18 cellular contexts compared by ENCODE assay signal in genomic region chr1:186745531-186746146, GRCh38.
DNase-seq lines count a peak whose midpoint lies in the region; ATAC-seq, FAIRE-seq and TF ChIP-seq lines count a peak whose summit lies in the region.
"Had no signal": no experiment of that assay in that cellular context is flagged by ENCODE, and none has a peak within 500 bp of the region (broad histone marks: within the 10 kb centered on the region; RNA-seq: fewer than 3 reads in every experiment).

No MANE protein-coding gene starts in this region.

- in situ Hi-C loops in Caki2 (cut with HindIII; ENCODE audit: low pct_unique_long_range_greater_than_20kb, low sequenced_read_pairs) (no loop called here), K562 (cut with MboI) (no loop called here)

- no peak for TF ChIP-seq EP300 in K562 (IDR thresholded peaks at IDR 0.05; ENCODE audit: low read length)

- no peaks in the 10 kb centered on the region; the same call in 1 of the 2 replicates for H3K9me3 ChIP-seq in K562 (replicated peaks; ENCODE audit: control insufficient read depth, insufficient read depth, low read depth, low read length)
- peaks cover 6% of the 10 kb centered on the region for H3K9me3 ChIP-seq in trophoblast cell (ENCODE audit: insufficient read depth, low read depth, low read length)

- POLR2A ChIA-PET in K562 (lab: Yijun Ruan, JAX): no interaction called here

- WGBS in K562 (ENCODE audit: insufficient coverage, low coverage, missing lambda C conversion rate): 2% methylated on average over 4 of the region's 4 CpGs
- WGBS in trophoblast cell (ENCODE audit: extremely low coverage, insufficient coverage, insufficient read length): no CpG with 5 or more reads among the region's 4 CpGs

- no peak for TF ChIP-seq CTCF in K562 (IDR thresholded peaks at IDR 0.05 in 2 of 3, conservative IDR thresholded peaks at IDR 0.05 in 1 of 3; ENCODE audit: insufficient read depth in 2 of 3, low read depth in 1 of 3, low read length in 3 of 3)
- TF ChIP-seq CTCF in mesothelial cell of epicardium (IDR thresholded peaks at IDR 0.05; ENCODE audit: unreplicated experiment): no peak
- no peak for TF ChIP-seq CTCF in chondrocyte (IDR thresholded peaks at IDR 0.05)

- no peak for ATAC-seq in K562
- no peak for ATAC-seq in stimulated activated memory B cell treated with anti-CD40 and anti-IgM and Interleukin-4, amounts not matched to agents 10 μg/mL and 1 μg/mL and 100 μg/mL, for 72 hours

- H3K4me3 ChIP-seq in K562 (no peak overlapping the region), trophoblast cell (ENCODE audit: low read depth, low read length) (no peak overlapping the region)

- H3K9me3 Mint-ChIP-seq in mesothelial cell of epicardium (peaks cover 15% of the 10 kb centered on the region), chondrocyte (ENCODE audit: low read depth) (no peaks in the 10 kb centered on the region)
- H3K9me3 Mint-ChIP-seq in stimulated activated memory B cell treated with anti-CD40 and anti-IgM and Interleukin-4, amounts not matched to agents 10 μg/mL and 1 μg/mL and 100 μg/mL, for 72 hours: peaks cover 9% of the 10 kb centered on the region

- H3K14ac ChIP-seq in trophoblast cell (ENCODE audit: low read length): no peak overlapping the region

- peaks cover 14% of the 10 kb centered on the region for H3K4me1 Mint-ChIP-seq in mesothelial cell of epicardium
- no peaks in the 10 kb centered on the region for H3K4me1 Mint-ChIP-seq in chondrocyte (ENCODE audit: low read depth)
- H3K4me1 Mint-ChIP-seq in stimulated activated memory B cell treated with anti-CD40 and anti-IgM and Interleukin-4, amounts not matched to agents 10 μg/mL and 1 μg/mL and 100 μg/mL, for 72 hours: no peaks in the 10 kb centered on the region
- H3K4me1 Mint-ChIP-seq: CD8-positive, alpha-beta memory T cell had no signal

- DNase-seq in Caki2 (ENCODE audit: low read depth) (peak; percentile 46), NCI-H1105 (lab: John Stamatoyannopoulos, UW) (peak; percentile 79), K562 (ENCODE audit: extremely low read depth in 1 of 4, low spot score in 3 of 4) (no peak), mesothelial cell of epicardium (ENCODE audit: low spot score in 2 of 2, unreplicated experiment in 2 of 2) (no peak), chondrocyte (ENCODE audit: low spot score) (no peak), trophoblast cell (no peak)
- DNase-seq: ACHN; C1 segment of cervical spinal cord; CD8-positive, alpha-beta memory T cell; DMS79 treated with DMSO at 0.1 percent for 48 hours; NCI-H1436; NCI-H1930; NCI-H510A; NCI-H748 treated with DMSO at 0.1 percent for 48 hours; OCI-M1 had no signal

- H4K8ac ChIP-seq in trophoblast cell (ENCODE audit: low read depth, low read length): no peak overlapping the region

- TF ChIP-seq POLR2A in K562 (conservative IDR thresholded peaks at IDR 0.05): no peak

- H3K27me3 Mint-ChIP-seq in mesothelial cell of epicardium (ENCODE audit: low read depth): peaks cover 5% of the 10 kb centered on the region
- H3K27me3 Mint-ChIP-seq in chondrocyte (ENCODE audit: low read depth): peaks cover 8% of the 10 kb centered on the region
- no peaks in the 10 kb centered on the region for H3K27me3 Mint-ChIP-seq in stimulated activated memory B cell treated with anti-CD40 and anti-IgM and Interleukin-4, amounts not matched to agents 10 μg/mL and 1 μg/mL and 100 μg/mL, for 72 hours
- H3K27me3 Mint-ChIP-seq: CD8-positive, alpha-beta memory T cell had no signal

- no peaks in the 10 kb centered on the region for H3K27me3 ChIP-seq in K562 (ENCODE audit: control insufficient read depth in 2 of 2, insufficient read depth in 2 of 2, low read length in 2 of 2)
- H3K27me3 ChIP-seq in trophoblast cell (ENCODE audit: insufficient read depth, low read length): no peaks in the 10 kb centered on the region

- no peak overlapping the region for H3K4ac ChIP-seq in trophoblast cell (ENCODE audit: low read depth, low read length)

- H2BK5ac ChIP-seq in trophoblast cell (ENCODE audit: low read depth, low read length, poor library complexity): no peak overlapping the region

- no peak overlapping the region for H2BK12ac ChIP-seq in trophoblast cell (ENCODE audit: low read length)

- H3K4me3 Mint-ChIP-seq in mesothelial cell of epicardium: no peak overlapping the region
- H3K4me3 Mint-ChIP-seq in chondrocyte (ENCODE audit: unreplicated experiment): no peak overlapping the region
- no peak overlapping the region for H3K4me3 Mint-ChIP-seq in stimulated activated memory B cell treated with anti-CD40 and anti-IgM and Interleukin-4, amounts not matched to agents 10 μg/mL and 1 μg/mL and 100 μg/mL, for 72 hours
- H3K4me3 Mint-ChIP-seq: CD8-positive, alpha-beta memory T cell had no signal

- no peak overlapping the region for H2AFZ ChIP-seq in K562 (ENCODE audit: low read depth, low read length)
- H2AFZ ChIP-seq in trophoblast cell (ENCODE audit: insufficient read depth, low read length, poor library complexity): no peak overlapping the region

- intact Hi-C loops in K562 (cut with micrococcal nuclease): no loop called here

- no peak overlapping the region for H3K4me2 ChIP-seq in K562 (ENCODE audit: insufficient read depth, low read length)
- H3K4me2 ChIP-seq in trophoblast cell (ENCODE audit: low read length): no peak overlapping the region

- H3K79me1 ChIP-seq in trophoblast cell (ENCODE audit: low read length): no peaks in the 10 kb centered on the region

- FAIRE-seq in K562 (lab: Jason Lieb, UNC): no peak
- FAIRE-seq: H1 had no signal

- no peak overlapping the region for H3K23ac ChIP-seq in trophoblast cell (ENCODE audit: low read length)

- no peak for TF ChIP-seq RAD21 in K562 (CRISPR knock-in tag; conservative IDR thresholded peaks at IDR 0.05 in 1 of 2, IDR thresholded peaks at IDR 0.05 in 1 of 2)

- H4K20me1 ChIP-seq in K562 (replicated peaks; ENCODE audit: control insufficient read depth, insufficient read depth, low read length): no peaks in the 10 kb centered on the region

- BruUV-seq in K562 (replicated peaks; lab: Mats Ljungman, UMichigan): no TSS peak

- CTCF ChIA-PET in K562 (lab: Yijun Ruan, JAX; ENCODE audit: low intra/inter-chr PET ratio): no interaction called here

- H3K9ac ChIP-seq in K562 (ENCODE audit: insufficient read depth in 1 of 2, low read depth in 2 of 2, low read length in 2 of 2) (no peak overlapping the region), trophoblast cell (ENCODE audit: low read length) (no peak overlapping the region)

- no peak overlapping the region for H4K12ac ChIP-seq in trophoblast cell (ENCODE audit: low read depth, low read length)

- no peak overlapping the region for H3K18ac ChIP-seq in trophoblast cell (ENCODE audit: low read length)

- H3K79me2 ChIP-seq in K562 (ENCODE audit: control insufficient read depth, insufficient read depth, low read length): no peaks in the 10 kb centered on the region
- no peaks in the 10 kb centered on the region for H3K79me2 ChIP-seq in trophoblast cell (ENCODE audit: control insufficient read depth, insufficient read depth, low read length, poor library complexity)

- no peaks in the 10 kb centered on the region for H3K4me1 ChIP-seq in K562 (replicated peaks in 1 of 2; ENCODE audit: control insufficient read depth in 2 of 2, insufficient read depth in 2 of 2, low read length in 2 of 2)
- H3K4me1 ChIP-seq in trophoblast cell (ENCODE audit: control insufficient read depth in 1 of 2, insufficient read depth in 2 of 2, low read length in 2 of 2): no peaks in the 10 kb centered on the region

- H2BK120ac ChIP-seq in trophoblast cell (ENCODE audit: insufficient read depth, low read length, poor library complexity): no peak overlapping the region

- no peak overlapping the region for H4K91ac ChIP-seq in trophoblast cell (ENCODE audit: low read depth, low read length)

- H3K36me3 ChIP-seq in K562 (ENCODE audit: control insufficient read depth, insufficient read depth, low read length) (no peaks in the 10 kb centered on the region), trophoblast cell (ENCODE audit: control insufficient read depth in 1 of 2, insufficient read depth in 2 of 2, low read length in 2 of 2) (no peaks in the 10 kb centered on the region)

- H3K27ac ChIP-seq in K562 (ENCODE audit: extremely low read depth, low read depth, low read length) (no peak overlapping the region), trophoblast cell (ENCODE audit: low read depth, low read length) (no peak overlapping the region)
- H3K27ac ChIP-seq: RWPE1 had no signal

- H3K36me3 Mint-ChIP-seq in mesothelial cell of epicardium (peaks cover 8% of the 10 kb centered on the region), chondrocyte (ENCODE audit: low read depth) (no peaks in the 10 kb centered on the region)
- H3K36me3 Mint-ChIP-seq in stimulated activated memory B cell treated with anti-CD40 and anti-IgM and Interleukin-4, amounts not matched to agents 10 μg/mL and 1 μg/mL and 100 μg/mL, for 72 hours: no peaks in the 10 kb centered on the region
- H3K36me3 Mint-ChIP-seq: CD8-positive, alpha-beta memory T cell had no signal

- no peaks in the 10 kb centered on the region for H3K9me1 ChIP-seq in K562 (ENCODE audit: control insufficient read depth, insufficient read depth, low read length)

- no peak overlapping the region for H2AK5ac ChIP-seq in trophoblast cell (ENCODE audit: low read length)

- H3K27ac Mint-ChIP-seq in mesothelial cell of epicardium: peak overlapping the region; percentile 21
- no peak overlapping the region for H3K27ac Mint-ChIP-seq in chondrocyte (ENCODE audit: unreplicated experiment)
- no peak overlapping the region for H3K27ac Mint-ChIP-seq in stimulated activated memory B cell treated with anti-CD40 and anti-IgM and Interleukin-4, amounts not matched to agents 10 μg/mL and 1 μg/mL and 100 μg/mL, for 72 hours
- H3K27ac Mint-ChIP-seq: CD8-positive, alpha-beta memory T cell had no signal

TF ChIP-seq in K562, 482 proteins besides CTCF, POLR2A, EP300 and RAD21:
- TF ChIP-seq MAFG (tag; conservative IDR thresholded peaks at IDR 0.05) (peak; percentile 23; the same call in 1 of the 2 replicates), ZNF316 (IDR thresholded peaks at IDR 0.05) (peak; percentile 59), E2F6 (IDR thresholded peaks at IDR 0.05; ENCODE audit: borderline replicate concordance in 1 of 2, extremely low read depth in 1 of 2, insufficient read depth in 1 of 2, insufficient read length in 1 of 2, low read depth in 1 of 2, low read length in 1 of 2, poor library complexity in 1 of 2, severe bottlenecking in 1 of 2) (no peak), C11orf30 (IDR thresholded peaks at IDR 0.05; ENCODE audit: low read depth) (peak; percentile 32; the same call in 1 of the 2 replicates)

Comparison
In these comparisons a context has a peak if more than half of its experiments do, and no peak if none do; other contexts are left out.
1. DNase-seq: peak in Caki2 (single experiment) and NCI-H1105 (single experiment); none in K562 (0 of 4), mesothelial cell of epicardium (0 of 2), chondrocyte (single experiment) and trophoblast cell (0 of 2).